Comparison of ENCODE assay signal across 8 cellular contexts in the genomic region with DNA sequence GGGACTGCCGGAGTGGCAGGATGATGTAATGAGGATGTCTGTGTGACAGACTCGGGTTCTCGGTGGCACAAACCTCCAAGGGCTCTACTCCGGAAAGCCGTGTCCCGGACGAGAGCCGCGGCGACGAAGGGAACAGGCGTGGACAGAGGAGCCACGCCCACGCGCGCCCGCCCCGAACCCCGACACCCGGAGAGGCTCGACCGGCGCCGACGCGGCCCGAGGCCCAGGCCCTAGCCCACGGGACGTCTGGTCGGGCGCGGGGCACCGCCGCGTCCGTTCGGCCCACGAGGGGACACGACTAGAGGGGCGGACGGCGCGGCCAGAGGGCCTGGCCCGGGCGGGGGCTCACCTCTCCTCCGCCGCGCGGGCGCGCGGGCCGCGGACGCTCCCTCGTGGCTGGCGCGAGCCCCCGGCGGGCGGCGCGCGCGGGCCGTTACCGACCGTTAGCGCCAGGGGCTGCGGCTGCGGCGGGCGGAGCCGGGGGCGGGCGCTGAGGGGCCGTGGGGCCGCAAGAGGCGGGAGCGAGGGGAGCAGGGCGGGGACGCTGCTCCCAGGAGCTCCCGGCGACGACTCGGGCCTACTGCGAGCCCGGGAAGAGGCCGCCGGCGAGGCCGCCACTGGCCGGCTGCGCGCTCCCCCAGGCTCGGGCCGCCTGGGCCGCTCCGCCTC. TPM values are rescaled to one million over a fixed set of nuclear protein-coding genes. Genes with fewer than 3 reads are reported as not detected.
DNase-seq lines count a peak whose midpoint lies in the region; ATAC-seq lines count a peak whose summit lies in the region.

No MANE protein-coding gene starts in this region.

- DNase-seq in AG20443 (ENCODE audit: low spot score): peak; percentile 60
- DNase-seq in NCI-H146 (lab: John Stamatoyannopoulos, UW): peak; percentile 71
- DNase-seq in activated T-cell treated with anti-CD3 and anti-CD28 coated beads, Interleukin-2, amount 50 U/mL, for 24 hours: peak; percentile 52
- peak; percentile 92 for DNase-seq in Right ventricle myocardium inferior (ENCODE audit: missing footprints)
- peak; percentile 87 for DNase-seq in posterior vena cava (ENCODE audit: low spot score)
- DNase-seq in GM19240 (ENCODE audit: insufficient read length, low spot score): no peak

- peaks cover 6% of the 10 kb centered on the region for H3K9me3 Mint-ChIP-seq in activated T-cell treated with anti-CD3 and anti-CD28 coated beads, Interleukin-2, amount 50 U/mL, for 24 hours

- intact Hi-C loops in Right ventricle myocardium inferior (cut with DNase I): loop anchor here (2.0 to 10.0 kb wide), 7 partner anchors 426 to 1156 kb away; a partner anchor contains a TSS
- intact Hi-C loops in posterior vena cava (cut with DNase I): no loop called here

- peaks cover 35% of the 10 kb centered on the region for H3K4me1 Mint-ChIP-seq in activated T-cell treated with anti-CD3 and anti-CD28 coated beads, Interleukin-2, amount 50 U/mL, for 24 hours (ENCODE audit: low read depth)

- peaks cover 72% of the 10 kb centered on the region for H3K27me3 Mint-ChIP-seq in activated T-cell treated with anti-CD3 and anti-CD28 coated beads, Interleukin-2, amount 50 U/mL, for 24 hours

- peak overlapping the region; percentile 77 for H3K4me3 Mint-ChIP-seq in activated T-cell treated with anti-CD3 and anti-CD28 coated beads, Interleukin-2, amount 50 U/mL, for 24 hours

- H3K36me3 Mint-ChIP-seq in activated T-cell treated with anti-CD3 and anti-CD28 coated beads, Interleukin-2, amount 50 U/mL, for 24 hours (ENCODE audit: low read depth): peaks cover 5% of the 10 kb centered on the region

- ATAC-seq in GM18498 (IDR thresholded peaks at IDR 0.05; ENCODE audit: unreplicated experiment): peak; percentile 39
- ATAC-seq in HG02870 (IDR thresholded peaks at IDR 0.05; ENCODE audit: unreplicated experiment): peak; percentile 47
- peak; percentile 63 for ATAC-seq in Right ventricle myocardium inferior

- H3K27ac Mint-ChIP-seq in activated T-cell treated with anti-CD3 and anti-CD28 coated beads, Interleukin-2, amount 50 U/mL, for 24 hours: no peak overlapping the region

RNA-seq across cellular contexts. Expression of a gene that starts 2.1 kb away (rescaled TPM):
- total RNA-seq in Right ventricle myocardium inferior (13.2 TPM), posterior vena cava (1 to 10 TPM in 1 of 2 donors, under 1 TPM in 1; 0.38 to 1.1 TPM)
